Comparison of ENCODE assay signal across 26 cellular contexts in genomic region chr7:135597181-135597925, GRCh38. TPM values are rescaled to one million over a fixed set of nuclear protein-coding genes. Genes with fewer than 3 reads are reported as not detected.
DNase-seq lines count a peak whose midpoint lies in the region; ATAC-seq, FAIRE-seq and TF ChIP-seq lines count a peak whose summit lies in the region.
"Had no signal": no experiment of that assay in that cellular context is flagged by ENCODE, and none has a peak within 500 bp of the region (broad histone marks: within the 10 kb centered on the region; RNA-seq: fewer than 3 reads in every experiment).

No MANE protein-coding gene starts in this region.

- no peaks in the 10 kb centered on the region for H3K9me2 ChIP-seq in GM23248 (ENCODE audit: insufficient read depth)

- no peak for ATAC-seq in esophagus mucosa
- ATAC-seq: A549 had no signal

- no peaks in the 10 kb centered on the region for H3K9me3 ChIP-seq in GM23248 (ENCODE audit: low read depth)
- H3K9me3 ChIP-seq: A549; adrenal gland; BLaER1 treated with 17β-estradiol and CSF1 and Interleukin-3, amounts not matched to agents 10 nM and 100 nM; Caco-2; HAP-1; thyroid gland had no signal

- no peaks in the 10 kb centered on the region for H3K27me3 ChIP-seq in GM23248 (replicated peaks; ENCODE audit: insufficient read depth)
- H3K27me3 ChIP-seq: adrenal gland; BLaER1 treated with 17β-estradiol and CSF1 and Interleukin-3, amounts not matched to agents 10 nM and 100 nM; thyroid gland had no signal

- H3K4me1 ChIP-seq in GM23248 (ENCODE audit: insufficient read depth), result peaks cover 13% of the 10 kb centered on the region
- H3K4me1 ChIP-seq: A549; BLaER1 treated with 17β-estradiol and CSF1 and Interleukin-3, amounts not matched to agents 10 nM and 100 nM; HAP-1; thyroid gland had no signal

- no peak for TF ChIP-seq CTCF in cardiac fibroblast (IDR thresholded peaks at IDR 0.05; ENCODE audit: low read depth, low read length)
- no peak for TF ChIP-seq CTCF in fibroblast of villous mesenchyme (IDR thresholded peaks at IDR 0.05; ENCODE audit: insufficient read depth, low read depth, low read length)

- no peaks in the 10 kb centered on the region for H4K20me1 ChIP-seq in GM23248 (ENCODE audit: insufficient read depth)
- H4K20me1 ChIP-seq: BLaER1 treated with 17β-estradiol and CSF1 and Interleukin-3, amounts not matched to agents 10 nM and 100 nM had no signal

- no peak overlapping the region for H3K27ac ChIP-seq in GM23248
- H3K27ac ChIP-seq: A549; adrenal gland; BLaER1 treated with 17β-estradiol and CSF1 and Interleukin-3, amounts not matched to agents 10 nM and 100 nM; PC-9; thyroid gland; VCaP had no signal

- 52 to 57% methylated on average over 2 of the region's 2 CpGs for WGBS in GM23248 (ENCODE audit: low coverage in 1 of 2, low lambda C conversion rate in 2 of 2, missing lambda C conversion rate in 2 of 2), 2 experiments

- FAIRE-seq in A204.1 (lab: Jason Lieb, UNC), result peak; percentile 87
- FAIRE-seq: A549, bronchial epithelial cell had no signal

- peaks cover 21% of the 10 kb centered on the region for H3F3A ChIP-seq in GM23248 (ENCODE audit: insufficient read depth)

- H3K79me2 ChIP-seq in GM23248 (ENCODE audit: insufficient read depth), result no peaks in the 10 kb centered on the region

- H3K36me3 ChIP-seq in GM23248 (ENCODE audit: low read depth), result peaks cover 30% of the 10 kb centered on the region; the same call in 1 of the 2 replicates

- peak overlapping the region; percentile 44 for H3K4me2 ChIP-seq in GM23248 (ENCODE audit: unreplicated experiment)
- H3K4me2 ChIP-seq: A549; BLaER1 treated with 17β-estradiol and CSF1 and Interleukin-3, amounts not matched to agents 10 nM and 100 nM; PC-9 had no signal

- in situ Hi-C loops in GM23248 (cut with MboI), result no loop called here

- no peak overlapping the region for H2AFZ ChIP-seq in GM23248
- H2AFZ ChIP-seq: PC-9 had no signal

- DNase-seq in GM23248 (peak; percentile 71), cardiac fibroblast (ENCODE audit: low read depth in 2 of 2) (peak; percentile 18 to 25), fibroblast of villous mesenchyme (ENCODE audit: low read depth) (peak; percentile 5), AML-193 (lab: John Stamatoyannopoulos, UW) (no peak), NCI-H82 treated with DMSO at 0.1 percent for 48 hours (lab: John Stamatoyannopoulos, UW; ENCODE audit: unreplicated experiment) (no peak), OCI-M1 (lab: John Stamatoyannopoulos, UW) (no peak)
- DNase-seq: activated CD4-positive, alpha-beta T cell treated with anti-CD3 and anti-CD28 coated beads for 4 hours; activated gamma-delta T cell; adrenal gland; Caco-2; mesendoderm; naive B cell; NCI-H1694; NCI-H510A; PC-9; Right ventricle myocardium superior; stimulated activated naive CD4-positive, alpha-beta T cell; T-helper 9 cell; thyroid gland had no signal

- H3K4me3 ChIP-seq in GM23248, result no peak overlapping the region
- no peak overlapping the region for H3K4me3 ChIP-seq in cardiac fibroblast (replicated peaks in 1 of 2; ENCODE audit: low read depth in 2 of 2, low read length in 2 of 2)
- H3K4me3 ChIP-seq in fibroblast of villous mesenchyme (ENCODE audit: low read depth, low read length), result no peak overlapping the region
- H3K4me3 ChIP-seq: A549; adrenal gland; BLaER1 treated with 17β-estradiol and CSF1 and Interleukin-3, amounts not matched to agents 10 nM and 100 nM; HAP-1; PC-9; thyroid gland had no signal

- no peak overlapping the region for H3K9ac ChIP-seq in GM23248
- H3K9ac ChIP-seq: BLaER1 treated with 17β-estradiol and CSF1 and Interleukin-3, amounts not matched to agents 10 nM and 100 nM had no signal

RNA-seq across cellular contexts. Expression of gene NUP205, which starts 39.6 kb away (rescaled TPM):
- 31.8 and 45.7 TPM in 2 replicates for total RNA-seq in GM23248 (2014; rRNA removed; shearing (Covaris generic))
- 17.4 and 18.5 TPM in 2 replicates for polyA plus RNA-seq in GM23248 (2016; fragmentation: Nextera tagmentation; extraction: Ambion mirVana)
- total RNA-seq in fibroblast of villous mesenchyme (52.5 and 75.6 TPM in 2 replicates), esophagus mucosa (62.4 TPM)

Comparison
In these comparisons a context has a peak if more than half of its experiments do, and no peak if none do; other contexts are left out.
1. DNase-seq: peak in GM23248 (single experiment), cardiac fibroblast (2 of 2) and fibroblast of villous mesenchyme (single experiment); none in AML-193 (0 of 2), NCI-H82 treated with DMSO at 0.1 percent for 48 hours (single experiment) and OCI-M1 (single experiment).